ENCODE assay signal across 9 cellular contexts in the genomic region with DNA sequence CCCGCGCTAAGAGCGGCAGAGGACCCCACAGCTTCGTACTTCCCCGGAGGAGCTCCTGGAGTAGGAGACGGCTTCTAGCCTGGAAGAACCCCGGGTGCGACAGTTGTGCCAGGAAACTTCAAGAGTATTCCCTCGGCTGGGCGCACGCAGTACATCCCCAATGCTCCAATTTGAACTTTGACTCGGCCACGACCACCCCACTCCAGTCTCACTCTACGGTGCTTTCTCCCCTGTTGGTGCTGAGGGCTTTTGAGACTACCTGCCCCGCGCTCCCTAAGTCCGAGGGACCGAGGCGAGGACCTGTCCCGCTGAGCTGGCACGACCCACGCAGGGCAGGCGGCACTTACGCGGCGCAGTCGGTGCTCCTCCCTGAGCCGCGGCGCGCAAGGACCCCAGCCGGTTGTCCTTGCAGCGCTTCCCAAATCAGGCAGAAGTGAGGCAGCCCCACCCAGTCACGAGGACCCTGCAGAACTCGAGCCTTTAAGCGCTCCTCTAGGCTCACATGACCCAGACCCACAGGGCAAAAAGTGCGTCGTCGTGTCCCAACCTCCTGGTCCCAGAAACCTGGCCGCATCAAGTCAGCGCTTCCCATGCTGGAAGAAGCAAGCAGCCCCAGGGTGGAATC. TPM values are rescaled to one million over a fixed set of nuclear protein-coding genes. Genes with fewer than 3 reads are reported as not detected.
DNase-seq lines count a peak whose midpoint lies in the region; ATAC-seq, FAIRE-seq and TF ChIP-seq lines count a peak whose summit lies in the region.
"Had no signal": no experiment of that assay in that cellular context is flagged by ENCODE, and none has a peak within 500 bp of the region (broad histone marks: within the 10 kb centered on the region; RNA-seq: fewer than 3 reads in every experiment).

Gene CPVL (minus strand): TSS at position 456 of the 625 bp plus-strand sequence. CDS start 25,476 bp downstream, outside the sequence.

- peak; percentile 3 for DNase-seq in activated CD4-positive, alpha-beta T cell treated with anti-CD3 and anti-CD28 coated beads for 48 hours
- no peak for DNase-seq in activated CD4-positive, alpha-beta T cell treated with anti-CD3 and anti-CD28 coated beads, Interleukin-2, amount 50 U/mL, for 4 hours
- no peak for DNase-seq in T-helper 2 cell treated with Interferon-gamma antibody and Interleukin-4, amounts not matched to agents 5 μg/mL and 100 μg/mL, for 36 hours (ENCODE audit: low spot score)
- DNase-seq in left ventricle myocardium inferior (peak; percentile 70), pancreas (peak; percentile 15 to 71 (median 50)), KBM-7 (no peak)
- no peak for DNase-seq in CD8-positive, alpha-beta T cell

- H3K9me3 Mint-ChIP-seq in T-helper 2 cell treated with Interferon-gamma antibody and Interleukin-4, amounts not matched to agents 5 μg/mL and 100 μg/mL, for 36 hours, result no peaks in the 10 kb centered on the region
- no peaks in the 10 kb centered on the region for H3K9me3 Mint-ChIP-seq in CD8-positive, alpha-beta T cell

- intact Hi-C loops in left ventricle myocardium inferior (cut with micrococcal nuclease), result no loop called here
- intact Hi-C loops in pancreas (cut with DNase I), result no loop called here
- intact Hi-C loops in CD8-positive, alpha-beta T cell (cut with DNase I, micrococcal nuclease), result no loop called here

- ATAC-seq in pancreas (peak; percentile 59 to 81 (median 76)), GM21367 (IDR thresholded peaks at IDR 0.05; ENCODE audit: unreplicated experiment) (no peak)
- no peak for ATAC-seq in CD8-positive, alpha-beta T cell

- peak within 1 kb of the TSS; percentile 68 for H3K4me3 ChIP-seq in left ventricle myocardium inferior
- peak within 1 kb of the TSS; percentile 7 to 55 (median 27) for H3K4me3 ChIP-seq in pancreas
- H3K4me3 ChIP-seq in CD8-positive, alpha-beta T cell (ENCODE audit: low read depth, low read length), result no peak within 1 kb of the TSS
- H3K4me3 ChIP-seq: BLaER1 had no signal

- peaks cover 44% of the 10 kb centered on the region for H3K27me3 Mint-ChIP-seq in T-helper 2 cell treated with Interferon-gamma antibody and Interleukin-4, amounts not matched to agents 5 μg/mL and 100 μg/mL, for 36 hours (ENCODE audit: low read depth)
- peaks cover 28% of the 10 kb centered on the region for H3K27me3 Mint-ChIP-seq in CD8-positive, alpha-beta T cell (ENCODE audit: low read depth)

- H3K27ac Mint-ChIP-seq in T-helper 2 cell treated with Interferon-gamma antibody and Interleukin-4, amounts not matched to agents 5 μg/mL and 100 μg/mL, for 36 hours, result no peak within 1 kb of the TSS
- H3K27ac Mint-ChIP-seq in CD8-positive, alpha-beta T cell, result no peak within 1 kb of the TSS

- H3K36me3 Mint-ChIP-seq in T-helper 2 cell treated with Interferon-gamma antibody and Interleukin-4, amounts not matched to agents 5 μg/mL and 100 μg/mL, for 36 hours (ENCODE audit: low read depth), result no peaks in the 10 kb centered on the region
- no peaks in the 10 kb centered on the region for H3K36me3 Mint-ChIP-seq in CD8-positive, alpha-beta T cell

- H3K4me1 Mint-ChIP-seq in T-helper 2 cell treated with Interferon-gamma antibody and Interleukin-4, amounts not matched to agents 5 μg/mL and 100 μg/mL, for 36 hours (ENCODE audit: low read depth), result no peaks in the 10 kb centered on the region
- peaks cover 10% of the 10 kb centered on the region for H3K4me1 Mint-ChIP-seq in CD8-positive, alpha-beta T cell (ENCODE audit: low read depth)

- 1 to 3% methylated on average over 41 of the region's 41 CpGs for WGBS in pancreas, 2 donors

- POLR2A ChIA-PET in CD8-positive, alpha-beta T cell (lab: Charles Lee), result no interaction called here

- H3K36me3 ChIP-seq in left ventricle myocardium inferior (peaks cover 3% of the 10 kb centered on the region), pancreas (no peaks in the 10 kb centered on the region)
- H3K36me3 ChIP-seq in CD8-positive, alpha-beta T cell (ENCODE audit: insufficient read depth, low read length), result no peaks in the 10 kb centered on the region
- H3K36me3 ChIP-seq: BLaER1 had no signal

- H3K4me1 ChIP-seq in left ventricle myocardium inferior, result peaks cover 38% of the 10 kb centered on the region
- peaks cover 0 to 11% (median 7%) of the 10 kb centered on the region in 3 donors for H3K4me1 ChIP-seq in pancreas
- H3K4me1 ChIP-seq in CD8-positive, alpha-beta T cell (ENCODE audit: insufficient read depth, low read length), result no peaks in the 10 kb centered on the region
- H3K4me1 ChIP-seq: BLaER1 had no signal

- FAIRE-seq in pancreas (lab: Jason Lieb, UNC), result no peak

- H3K4me3 Mint-ChIP-seq in T-helper 2 cell treated with Interferon-gamma antibody and Interleukin-4, amounts not matched to agents 5 μg/mL and 100 μg/mL, for 36 hours, result peak within 1 kb of the TSS; percentile 40
- H3K4me3 Mint-ChIP-seq in CD8-positive, alpha-beta T cell, result no peak within 1 kb of the TSS

- H3K27ac ChIP-seq in left ventricle myocardium inferior (replicated peaks) (peak within 1 kb of the TSS; percentile 86), pancreas (peak within 1 kb of the TSS in 1 of 4 donors; percentile 2)
- no peak within 1 kb of the TSS for H3K27ac ChIP-seq in CD8-positive, alpha-beta T cell (ENCODE audit: low read depth, low read length)
- H3K27ac ChIP-seq: BLaER1 had no signal

- H3K9me3 ChIP-seq in left ventricle myocardium inferior (replicated peaks) (no peaks in the 10 kb centered on the region), pancreas (no peaks in the 10 kb centered on the region)
- no peaks in the 10 kb centered on the region for H3K9me3 ChIP-seq in CD8-positive, alpha-beta T cell (ENCODE audit: low read length)

- no peak for TF ChIP-seq CTCF in left ventricle myocardium inferior (IDR thresholded peaks at IDR 0.05; ENCODE audit: borderline replicate concordance)
- no peak for TF ChIP-seq CTCF in pancreas (IDR thresholded peaks at IDR 0.05)
- no peak for TF ChIP-seq CTCF in CD8-positive, alpha-beta T cell (IDR thresholded peaks at IDR 0.05)

- in situ Hi-C loops in KBM-7 (cut with MboI; ENCODE audit: low pct_unique_long_range_greater_than_20kb, low sequenced_read_pairs), result no loop called here

- CTCF ChIA-PET in CD8-positive, alpha-beta T cell (lab: Charles Lee), result no interaction called here

- peaks cover 33% of the 10 kb centered on the region for H3K27me3 ChIP-seq in left ventricle myocardium inferior (ENCODE audit: low read depth)
- no peaks in the 10 kb centered on the region for H3K27me3 ChIP-seq in pancreas
- peaks cover 7% of the 10 kb centered on the region for H3K27me3 ChIP-seq in CD8-positive, alpha-beta T cell (ENCODE audit: insufficient read depth, low read length)
- H3K27me3 ChIP-seq: BLaER1 had no signal

RNA-seq across cellular contexts. Expression of gene CPVL, which starts in this region (rescaled TPM):
- total RNA-seq in left ventricle myocardium inferior (86.3 TPM), pancreas (10 to 100 TPM in 2 of 6 donors, 1 to 10 TPM in 4; 2.5 to 25.6 (median 4.9) TPM)
- polyA plus RNA-seq in pancreas, result 1 to 10 TPM; 1.6 to 2.4 TPM
- under 1 TPM in 1 of 2 experiments, not detected in 1; 0.50 TPM for total RNA-seq in CD8-positive, alpha-beta T cell

Comparison
In these comparisons a context has a peak if more than half of its experiments do, and no peak if none do; other contexts are left out.
1. DNase-seq: peak in activated CD4-positive, alpha-beta T cell treated with anti-CD3 and anti-CD28 coated beads for 48 hours (single experiment), left ventricle myocardium inferior (single experiment) and pancreas (6 of 6); none in activated CD4-positive, alpha-beta T cell treated with anti-CD3 and anti-CD28 coated beads, Interleukin-2, amount 50 U/mL, for 4 hours (0 of 2), T-helper 2 cell treated with Interferon-gamma antibody and Interleukin-4, amounts not matched to agents 5 μg/mL and 100 μg/mL, for 36 hours (single experiment), CD8-positive, alpha-beta T cell (0 of 7) and KBM-7 (single experiment).
2. ATAC-seq: peak in pancreas (4 of 4); none in CD8-positive, alpha-beta T cell (single experiment) and GM21367 (single experiment).